Comparison of ENCODE assay signal across 26 cellular contexts in the genomic region with DNA sequence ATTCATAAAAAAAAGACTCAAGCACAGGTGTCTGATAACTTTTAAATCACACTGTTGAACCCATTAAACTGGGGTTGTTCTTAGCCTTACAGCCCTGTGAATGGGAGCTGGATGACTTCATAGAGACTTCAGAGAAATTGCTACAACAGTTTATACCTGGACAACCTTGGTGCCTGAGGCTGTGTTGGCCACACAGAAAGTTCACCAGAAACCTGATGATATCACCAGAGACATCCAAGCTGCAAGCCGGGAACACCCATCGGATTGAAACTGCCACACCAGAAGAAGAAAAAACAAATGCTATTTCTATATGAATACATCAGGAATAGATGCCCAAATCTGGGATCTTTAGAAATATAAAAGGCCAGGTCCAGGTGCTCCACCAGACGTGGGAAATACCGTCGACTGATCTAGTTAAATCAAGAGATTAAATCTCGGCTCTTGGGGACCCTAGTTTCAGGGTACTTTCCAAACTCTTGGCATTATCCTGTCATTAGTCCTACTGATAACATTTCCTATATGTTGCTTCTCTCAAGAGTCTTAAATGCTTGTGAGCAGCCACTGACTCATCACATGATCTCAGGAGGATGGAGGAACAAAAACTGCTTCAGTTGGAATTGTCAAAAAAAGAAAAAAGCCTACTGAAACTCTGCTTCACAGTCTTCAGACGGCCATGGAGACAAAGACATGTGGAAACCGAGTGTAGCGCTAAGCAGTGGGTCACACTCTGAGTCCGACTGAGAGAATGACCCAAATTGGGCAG. TPM values are rescaled to one million over a fixed set of nuclear protein-coding genes. Genes with fewer than 3 reads are reported as not detected.
"Had no signal": no experiment of that assay in that cellular context is flagged by ENCODE, and none has a peak within 500 bp of the region (broad histone marks: within the 10 kb centered on the region; RNA-seq: fewer than 3 reads in every experiment).

No MANE protein-coding gene starts in this region.

- H3K36me3 ChIP-seq: esophagus squamous epithelium, left lung, thyroid gland had no signal

- ATAC-seq: activated CD8-positive, alpha-beta T cell treated with anti-CD3 and anti-CD28 coated beads for 36 hours; activated naive CD8-positive, alpha-beta T cell treated with anti-CD3 and anti-CD28 coated beads, Interleukin-2, amount 50 U/mL, for 24 hours; left lung had no signal

- H3K9me3 ChIP-seq: esophagus squamous epithelium, left lung, thyroid gland had no signal

- H3K27ac ChIP-seq: esophagus squamous epithelium, left lung, thyroid gland had no signal

- DNase-seq: activated CD4-positive, alpha-beta T cell treated with anti-CD3 and anti-CD28 coated beads, Interleukin-2, amount 10 ng/mL, durations not matched to agents 24 days and 14 days; activated CD8-positive, alpha-beta T cell treated with anti-CD3 and anti-CD28 coated beads for 36 hours; activated effector memory CD4-positive, alpha-beta T cell treated with Interleukin-2 at 50 U/mL for 16 hours; activated naive CD4-positive, alpha-beta T cell treated with anti-CD3 and anti-CD28 coated beads, Interleukin-2, amount 10 ng/mL, durations not matched to agents 7 days and 5 days; activated naive CD8-positive, alpha-beta T cell treated with anti-CD3 and anti-CD28 coated beads, Interleukin-2, amount 50 U/mL, for 24 hours; activated T-cell treated with anti-CD3 and anti-CD28 coated beads, Interleukin-2, amount 50 U/mL, for 1 hour; anterior cingulate cortex; central memory CD4-positive, alpha-beta T cell; cortex of kidney; effector CD4-positive, alpha-beta T cell; esophagus squamous epithelium; foreskin melanocyte; glutamatergic neuron; hypothalamus; islet precursor cell; left lung; midbrain; nucleus accumbens; retina; stimulated activated CD4-positive, alpha-beta T cell treated with anti-CD3 and anti-CD28 coated beads, Interleukin-2, amount 100 ng/mL, for 24 hours; stimulated activated naive CD4-positive, alpha-beta T cell treated with Interleukin-2 at 50 U/mL for 16 hours; thyroid gland had no signal

- H3K27me3 ChIP-seq: left lung, thyroid gland had no signal

- H3K4me3 ChIP-seq: esophagus squamous epithelium, left lung, thyroid gland had no signal

- H3K4me1 ChIP-seq: esophagus squamous epithelium, left lung, thyroid gland had no signal

RNA-seq across cellular contexts. Expression of gene APOL5, which starts 28.6 kb away (rescaled TPM):
- total RNA-seq: activated CD4-positive, alpha-beta T cell treated with anti-CD3 and anti-CD28 coated beads, Interleukin-2, amount 10 ng/mL, durations not matched to agents 24 days and 14 days; activated CD8-positive, alpha-beta T cell treated with anti-CD3 and anti-CD28 coated beads for 36 hours; esophagus squamous epithelium; left lung; lung microvascular endothelial cell; posterior vena cava; subcutaneous adipose tissue; thyroid gland; ureter had no signal
